In genomic region chrX:9534686-9535085, GRCh38 we compare ENCODE assay signal across 12 cellular contexts.
DNase-seq lines count a peak whose midpoint lies in the region; ATAC-seq and TF ChIP-seq lines count a peak whose summit lies in the region.
"Had no signal": no experiment of that assay in that cellular context is flagged by ENCODE, and none has a peak within 500 bp of the region (broad histone marks: within the 10 kb centered on the region; RNA-seq: fewer than 3 reads in every experiment).

No MANE protein-coding gene starts in this region.

- H3K4me1 Mint-ChIP-seq in stimulated activated memory B cell treated with anti-CD40 and anti-IgM and Interleukin-4, amounts not matched to agents 10 μg/mL and 1 μg/mL and 100 μg/mL, for 72 hours: peaks cover 36% of the 10 kb centered on the region

- H3K27me3 ChIP-seq in SU-DHL-6 (ENCODE audit: low read length): no peaks in the 10 kb centered on the region

- peaks cover 15% of the 10 kb centered on the region; the same call in 1 of the 2 replicates for H3F3A ChIP-seq in SU-DHL-6 (ENCODE audit: insufficient read depth)

- H3K9me3 Mint-ChIP-seq in stimulated activated memory B cell treated with anti-CD40 and anti-IgM and Interleukin-4, amounts not matched to agents 10 μg/mL and 1 μg/mL and 100 μg/mL, for 72 hours: no peaks in the 10 kb centered on the region

- no peaks in the 10 kb centered on the region for H3K36me3 ChIP-seq in SU-DHL-6 (ENCODE audit: low read length)

- H3K4me3 ChIP-seq in SU-DHL-6 (ENCODE audit: insufficient read depth, low read length, poor library complexity, severe bottlenecking) (peak overlapping the region; percentile 26), fibroblast of pulmonary artery (replicated peaks; ENCODE audit: low read depth, low read length) (no peak overlapping the region)

- no peaks in the 10 kb centered on the region for H3K9me3 ChIP-seq in SU-DHL-6 (ENCODE audit: insufficient read depth, low read length)

- peaks cover 49% of the 10 kb centered on the region for H3K79me2 ChIP-seq in SU-DHL-6 (ENCODE audit: insufficient read depth, low read length)

- no peaks in the 10 kb centered on the region for H3K9me2 ChIP-seq in SU-DHL-6 (replicated peaks; ENCODE audit: insufficient read depth, low read length)

- ATAC-seq in stimulated activated memory B cell treated with anti-CD40 and anti-IgM and Interleukin-4, amounts not matched to agents 10 μg/mL and 1 μg/mL and 100 μg/mL, for 72 hours: no peak
- ATAC-seq in GM18520 (IDR thresholded peaks at IDR 0.05; ENCODE audit: unreplicated experiment): no peak
- ATAC-seq: naive thymus-derived CD4-positive, alpha-beta T cell had no signal

- peaks cover 12% of the 10 kb centered on the region for H3K36me3 Mint-ChIP-seq in stimulated activated memory B cell treated with anti-CD40 and anti-IgM and Interleukin-4, amounts not matched to agents 10 μg/mL and 1 μg/mL and 100 μg/mL, for 72 hours

- H3K9ac ChIP-seq in SU-DHL-6 (ENCODE audit: low read length): peak overlapping the region; percentile 43; the same call in 1 of the 2 replicates

- H3K4me2 ChIP-seq in SU-DHL-6 (ENCODE audit: low read depth, low read length, poor library complexity, severe bottlenecking): peak overlapping the region; percentile 61

- no peak overlapping the region for H2AFZ ChIP-seq in SU-DHL-6 (ENCODE audit: low read depth, low read length, severe bottlenecking)

- TF ChIP-seq CTCF in SU-DHL-6 (IDR thresholded peaks at IDR 0.05; ENCODE audit: insufficient read depth, low read length, poor library complexity, severe bottlenecking) (no peak), fibroblast of pulmonary artery (IDR thresholded peaks at IDR 0.05; ENCODE audit: low read length, missing control alignments) (no peak)

- peak overlapping the region; percentile 67 for H3K27ac ChIP-seq in SU-DHL-6 (ENCODE audit: low read depth, low read length)

- DNase-seq in NCI-H2196 (lab: John Stamatoyannopoulos, UW; ENCODE audit: unreplicated experiment) (peak; percentile 4), NCI-H2196 treated with DMSO at 0.1 percent for 48 hours (lab: John Stamatoyannopoulos, UW; ENCODE audit: unreplicated experiment) (no peak), fibroblast of pulmonary artery (ENCODE audit: low read depth) (peak; percentile 75), A172 (ENCODE audit: low spot score) (no peak), SKM-1 (lab: John Stamatoyannopoulos, UW; ENCODE audit: unreplicated experiment) (no peak)
- DNase-seq: activated gamma-delta T cell treated with Interleukin-2 at 50 U/mL for 16 hours, NCI-H2227 treated with DMSO at 0.1 percent for 48 hours, Right ventricle myocardium superior had no signal

- H3K27ac Mint-ChIP-seq in stimulated activated memory B cell treated with anti-CD40 and anti-IgM and Interleukin-4, amounts not matched to agents 10 μg/mL and 1 μg/mL and 100 μg/mL, for 72 hours: peak overlapping the region; percentile 63

- no peaks in the 10 kb centered on the region for H3K27me3 Mint-ChIP-seq in stimulated activated memory B cell treated with anti-CD40 and anti-IgM and Interleukin-4, amounts not matched to agents 10 μg/mL and 1 μg/mL and 100 μg/mL, for 72 hours
- H3K27me3 Mint-ChIP-seq: naive thymus-derived CD4-positive, alpha-beta T cell had no signal

- no peak overlapping the region for H3K4me3 Mint-ChIP-seq in stimulated activated memory B cell treated with anti-CD40 and anti-IgM and Interleukin-4, amounts not matched to agents 10 μg/mL and 1 μg/mL and 100 μg/mL, for 72 hours

- H4K20me1 ChIP-seq in SU-DHL-6 (ENCODE audit: low read depth, low read length): no peaks in the 10 kb centered on the region

Comparison
In these comparisons a context has a peak if more than half of its experiments do, and no peak if none do; other contexts are left out.
1. DNase-seq: peak in NCI-H2196 (single experiment) and fibroblast of pulmonary artery (single experiment); none in NCI-H2196 treated with DMSO at 0.1 percent for 48 hours (single experiment), A172 (single experiment) and SKM-1 (single experiment).